Comparison of ENCODE assay signal across 11 cellular contexts in genomic region chr19:1535699-1536098, GRCh38. TPM values are rescaled to one million over a fixed set of nuclear protein-coding genes. Genes with fewer than 3 reads are reported as not detected.
"Had no signal": no experiment of that assay in that cellular context is flagged by ENCODE, and none has a peak within 500 bp of the region (broad histone marks: within the 10 kb centered on the region; RNA-seq: fewer than 3 reads in every experiment).

No MANE protein-coding gene starts in this region.

RNA-seq across cellular contexts. Expression of gene PLK5, which starts 11.8 kb away (rescaled TPM):
- total RNA-seq: PC-3, PC-9, Peyer's patch, Right ventricle myocardium inferior, Right ventricle myocardium superior, RPMI7951, SJCRH30, SJSA1, SK-MEL-5, T-cell had no signal
- polyA plus RNA-seq: SK-N-SH had no signal
